In genomic region chr3:29128004-29128403, GRCh38 we compare ENCODE assay signal across 2 cellular contexts.
TF ChIP-seq lines count a peak whose summit lies in the region.

No MANE protein-coding gene starts in this region.

TF ChIP-seq in SK-N-SH, 30 proteins besides CTCF, POLR2A, EP300 and RAD21 (continued from another document):
- TF ChIP-seq REST (IDR thresholded peaks at IDR 0.05; ENCODE audit: low read depth, low read length): no peak
- TF ChIP-seq MAX (IDR thresholded peaks at IDR 0.05; ENCODE audit: low read depth): no peak
- no peak for TF ChIP-seq YY1 (IDR thresholded peaks at IDR 0.05; ENCODE audit: low read depth)
- TF ChIP-seq SMC3 (IDR thresholded peaks at IDR 0.05; ENCODE audit: low read depth, low read length): no peak
- no peak for TF ChIP-seq TEAD4 (IDR thresholded peaks at IDR 0.05; ENCODE audit: borderline replicate concordance, insufficient read depth)
- TF ChIP-seq GABPA (IDR thresholded peaks at IDR 0.05; ENCODE audit: low read depth): no peak
- no peak for TF ChIP-seq EZH2phosphoT487 (IDR thresholded peaks at IDR 0.05; ENCODE audit: borderline replicate concordance, low read depth)
- TF ChIP-seq RCOR1 (IDR thresholded peaks at IDR 0.05; ENCODE audit: low read length): no peak
- no peak for TF ChIP-seq TCF12 (IDR thresholded peaks at IDR 0.05)

TF ChIP-seq in SK-N-SH treated with all-trans-retinoic acid at 6 μM for 48 hours, 23 proteins besides CTCF, POLR2A, EP300 and RAD21 (continued from another document):
- TF ChIP-seq BACH2 (CRISPR knock-in tag; IDR thresholded peaks at IDR 0.05; ENCODE audit: borderline replicate concordance): no peak
